12 cellular contexts compared by ENCODE assay signal in the genomic region with DNA sequence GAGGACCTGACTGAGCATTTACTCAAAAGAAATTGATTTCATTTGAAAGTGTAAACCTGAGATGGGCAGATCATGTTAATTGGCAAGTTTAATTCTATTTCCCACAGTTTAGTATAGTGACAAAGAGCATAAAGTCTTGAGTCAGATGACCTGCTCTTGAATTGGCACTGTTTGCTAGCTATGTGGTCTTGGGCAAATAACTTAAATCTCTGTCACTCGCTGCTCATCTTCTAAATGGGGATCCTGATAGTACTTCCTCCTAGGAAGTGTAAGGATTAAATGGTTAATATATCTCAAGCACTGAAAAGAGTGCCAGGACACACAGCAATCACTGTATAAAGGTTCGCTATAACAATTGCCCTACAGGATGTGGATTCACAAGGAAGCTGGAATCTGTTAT.
"Had no signal": no experiment of that assay in that cellular context is flagged by ENCODE, and none has a peak within 500 bp of the region (broad histone marks: within the 10 kb centered on the region; RNA-seq: fewer than 3 reads in every experiment).

No MANE protein-coding gene starts in this region.

- ATAC-seq: activated CD4-positive, CD25-positive, alpha-beta regulatory T cell treated with anti-CD3 and anti-CD28 coated beads, Interleukin-2, amount 50 U/mL, for 24 hours; gastroesophageal sphincter; left ventricle myocardium superior; right cardiac atrium had no signal

- H3K9me3 ChIP-seq: adrenal gland, gastroesophageal sphincter had no signal

- H3K27ac ChIP-seq: adrenal gland, gastroesophageal sphincter had no signal

- DNase-seq: activated naive CD4-positive, alpha-beta T cell treated with anti-CD3 and anti-CD28 coated beads, Interleukin-2, amount 50 U/mL, for 16 hours; adrenal gland; central memory CD4-positive, alpha-beta T cell; kidney; left ventricle myocardium superior; posterior cingulate gyrus; right cardiac atrium; stimulated activated naive CD4-positive, alpha-beta T cell; substantia nigra had no signal

- H3K4me2 ChIP-seq: smooth muscle cell had no signal

- H3K4me3 ChIP-seq: adrenal gland, gastroesophageal sphincter, smooth muscle cell had no signal

- H3K36me3 ChIP-seq: adrenal gland, gastroesophageal sphincter had no signal

- H3K27me3 ChIP-seq: adrenal gland, gastroesophageal sphincter had no signal
